Comparison of ENCODE assay signal across 21 cellular contexts in genomic region chr6:14430218-14430617, GRCh38.
"Had no signal": no experiment of that assay in that cellular context is flagged by ENCODE, and none has a peak within 500 bp of the region (broad histone marks: within the 10 kb centered on the region; RNA-seq: fewer than 3 reads in every experiment).

No MANE protein-coding gene starts in this region.

- H3K27ac Mint-ChIP-seq: IgD-negative memory B cell had no signal

- H3K4me3 Mint-ChIP-seq: IgD-negative memory B cell had no signal

- H3K27me3 ChIP-seq: SJSA1 had no signal

- H3K4me3 ChIP-seq: SJSA1, SK-N-MC had no signal

- H3K9me3 Mint-ChIP-seq: IgD-negative memory B cell had no signal

- H3K4me1 ChIP-seq: SJSA1 had no signal

- H3K27ac ChIP-seq: SJSA1 had no signal

- H3K27me3 Mint-ChIP-seq: IgD-negative memory B cell had no signal

- H3K36me3 ChIP-seq: SJSA1 had no signal

- H3K9me3 ChIP-seq: SJSA1 had no signal

- DNase-seq: Karpas-422, KBM-7, MM.1S, NCI-H1092 treated with DMSO at 0.1 percent for 48 hours, NCI-H1436, NCI-H187, NCI-H2029, NCI-H2081 treated with DMSO at 0.1 percent for 48 hours, NCI-H2171, NCI-H226, NCI-H446, NCI-H510A, NCI-H524 treated with DMSO at 0.1 percent for 48 hours, NCI-H69, NCI-H774, Right ventricle myocardium superior, RPMI8226, SIG-M5 had no signal
